8 cellular contexts compared by ENCODE assay signal in the genomic region with DNA sequence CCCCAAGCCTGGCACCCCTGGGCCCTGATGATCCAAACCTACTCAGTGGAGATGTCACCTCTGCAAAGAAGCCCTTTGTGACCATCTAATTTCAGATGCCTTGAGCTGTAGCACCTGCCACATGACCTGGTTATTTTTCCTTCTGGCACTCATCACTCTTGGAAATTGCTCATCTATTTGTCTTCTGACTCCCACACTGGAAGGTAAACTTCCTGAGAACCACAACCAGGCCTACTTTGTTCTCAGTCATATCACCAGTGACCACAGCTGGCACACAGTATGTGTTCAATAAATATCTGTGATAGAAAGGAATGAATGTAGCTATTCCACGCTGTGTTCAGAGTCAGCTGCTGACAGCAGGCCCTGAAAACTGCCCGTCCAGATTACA.
DNase-seq lines count a peak whose midpoint lies in the region; ATAC-seq and TF ChIP-seq lines count a peak whose summit lies in the region.

No MANE protein-coding gene starts in this region.

- peak overlapping the region; percentile 46 for H3K4me2 ChIP-seq in GM23248 (ENCODE audit: unreplicated experiment)

- no peaks in the 10 kb centered on the region for H3K27me3 ChIP-seq in GM23248 (replicated peaks; ENCODE audit: insufficient read depth)
- H3K27me3 ChIP-seq in RWPE2 (ENCODE audit: insufficient read depth, poor library complexity, severe bottlenecking), result no peaks in the 10 kb centered on the region
- H3K27me3 ChIP-seq in skeletal muscle tissue (ENCODE audit: control insufficient read depth in 3 of 3, insufficient read depth in 3 of 3, low read length in 3 of 3), result no peaks in the 10 kb centered on the region

- H3K4me3 ChIP-seq in GM23248 (no peak overlapping the region), RWPE2 (ENCODE audit: severe bottlenecking) (no peak overlapping the region), skeletal muscle tissue (ENCODE audit: low read length in 3 of 3) (peak overlapping the region in 2 of 3 donors; percentile 34 to 45)

- in situ Hi-C loops in GM23248 (cut with MboI), result no loop called here

- H3K4me1 ChIP-seq in GM23248 (ENCODE audit: insufficient read depth), result peaks cover 28% of the 10 kb centered on the region
- H3K4me1 ChIP-seq in RWPE2 (ENCODE audit: insufficient read depth, poor library complexity, severe bottlenecking), result peaks cover 61% of the 10 kb centered on the region
- peaks cover 60 to 77% (median 75%) of the 10 kb centered on the region in 3 donors for H3K4me1 ChIP-seq in skeletal muscle tissue (ENCODE audit: control insufficient read depth in 3 of 3, insufficient read depth in 3 of 3, low read length in 3 of 3)

- H3K9me3 ChIP-seq in GM23248 (ENCODE audit: low read depth), result no peaks in the 10 kb centered on the region
- no peaks in the 10 kb centered on the region for H3K9me3 ChIP-seq in RWPE2 (ENCODE audit: severe bottlenecking)
- H3K9me3 ChIP-seq in skeletal muscle tissue (ENCODE audit: control insufficient read depth in 3 of 3, low read length in 3 of 3), result no peaks in the 10 kb centered on the region

- peak overlapping the region; percentile 82 for H3K27ac ChIP-seq in GM23248
- H3K27ac ChIP-seq in RWPE2 (ENCODE audit: poor library complexity, severe bottlenecking), result peak overlapping the region; percentile 98
- peak overlapping the region; percentile 94 for H3K27ac ChIP-seq in skeletal muscle tissue (ENCODE audit: low read depth, low read length)

- no peaks in the 10 kb centered on the region for H3K9me2 ChIP-seq in GM23248 (ENCODE audit: insufficient read depth)

- DNase-seq in GM23248, result peak; percentile 52
- no peak for DNase-seq in RWPE2 (ENCODE audit: low spot score)
- no peak for DNase-seq in NCI-H187 treated with DMSO at 0.1 percent for 48 hours (lab: John Stamatoyannopoulos, UW)
- DNase-seq in NCI-H446 (lab: John Stamatoyannopoulos, UW), result no peak
- DNase-seq in activated naive CD4-positive, alpha-beta T cell treated with anti-CD3 and anti-CD28 coated beads, Interleukin-2, amount 50 U/mL, for 16 hours, result no peak

- 58 to 59% methylated on average over 2 of the region's 2 CpGs for WGBS in GM23248 (ENCODE audit: low coverage in 1 of 2, low lambda C conversion rate in 2 of 2, missing lambda C conversion rate in 2 of 2), 2 experiments

- no peak for TF ChIP-seq CTCF in RWPE2 (IDR thresholded peaks at IDR 0.05; ENCODE audit: poor library complexity, severe bottlenecking)

- ATAC-seq in RWPE2 (ENCODE audit: low read depth) (peak; percentile 63), esophagus mucosa (peak; percentile 1), HG03159 (IDR thresholded peaks at IDR 0.05; ENCODE audit: unreplicated experiment) (no peak)

- H3K79me2 ChIP-seq in GM23248 (ENCODE audit: insufficient read depth), result no peaks in the 10 kb centered on the region

- H2AFZ ChIP-seq in GM23248, result no peak overlapping the region

- H4K20me1 ChIP-seq in GM23248 (ENCODE audit: insufficient read depth), result no peaks in the 10 kb centered on the region

- H3K9ac ChIP-seq in GM23248 (peak overlapping the region; percentile 59), skeletal muscle tissue (ENCODE audit: low read depth in 1 of 3, low read length in 3 of 3) (peak overlapping the region; percentile 35 to 90 (median 72))

- H3K36me3 ChIP-seq in GM23248 (ENCODE audit: low read depth) (no peaks in the 10 kb centered on the region), RWPE2 (ENCODE audit: low read depth) (peaks cover 20% of the 10 kb centered on the region), skeletal muscle tissue (ENCODE audit: control insufficient read depth in 3 of 3, insufficient read depth in 3 of 3, low read length in 3 of 3) (peaks cover 0 to 2% (median 0%) of the 10 kb centered on the region in 3 donors)

- H3F3A ChIP-seq in GM23248 (ENCODE audit: insufficient read depth), result peaks cover 28% of the 10 kb centered on the region

Comparison
In these comparisons a context has a peak if more than half of its experiments do, and no peak if none do; other contexts are left out.
1. H3K4me3 ChIP-seq: peak in skeletal muscle tissue (2 of 3); none in GM23248 (single experiment) and RWPE2 (single experiment).
2. Peak in every context shown above with its lines, with median percentiles within 50 percentile points of each other: H3K27ac ChIP-seq.